27 cellular contexts compared by ENCODE assay signal in genomic region chrX:16488959-16489358, GRCh38.
"Had no signal": no experiment of that assay in that cellular context is flagged by ENCODE, and none has a peak within 500 bp of the region (broad histone marks: within the 10 kb centered on the region; RNA-seq: fewer than 3 reads in every experiment).

No MANE protein-coding gene starts in this region.

- H3K9me3 Mint-ChIP-seq: activated T-cell treated with anti-CD3 and anti-CD28 coated beads, Interleukin-2, amount 50 U/mL, for 4 hours; activated T-helper 2 cell treated with anti-CD3 and anti-CD28 coated beads, Interferon-gamma antibody, Interleukin-2, Interleukin-4, amounts not matched to agents 10 μg/mL and 5 μg/mL and 100 μg/mL, durations not matched to agents 14 hours and 24 hours and 36 hours; stimulated activated memory B cell treated with anti-CD40 and anti-IgM and Interleukin-4, amounts not matched to agents 10 μg/mL and 1 μg/mL and 100 μg/mL, for 72 hours; T-helper 1 cell treated with Interleukin-12 subunit alpha and Interleukin-12 subunit beta and Interleukin-4 antibody, amounts not matched to agents 30 μg/mL and 1 μg/mL, for 36 hours had no signal

- H3K36me3 Mint-ChIP-seq: natural killer cell; stimulated activated memory B cell treated with anti-CD40 and anti-IgM and Interleukin-4, amounts not matched to agents 10 μg/mL and 1 μg/mL and 100 μg/mL, for 72 hours had no signal

- H3K27ac Mint-ChIP-seq: activated T-helper 2 cell treated with anti-CD3 and anti-CD28 coated beads, Interferon-gamma antibody, Interleukin-2, Interleukin-4, amounts not matched to agents 10 μg/mL and 5 μg/mL and 100 μg/mL, durations not matched to agents 14 hours and 24 hours and 36 hours; natural killer cell; stimulated activated memory B cell treated with anti-CD40 and anti-IgM and Interleukin-4, amounts not matched to agents 10 μg/mL and 1 μg/mL and 100 μg/mL, for 72 hours; T-helper 1 cell treated with Interleukin-12 subunit alpha and Interleukin-12 subunit beta and Interleukin-4 antibody, amounts not matched to agents 30 μg/mL and 1 μg/mL, for 36 hours had no signal

- H3K4me3 ChIP-seq: body of pancreas, gastrocnemius medialis, pancreas, right lobe of liver, testis, uterus had no signal

- H3K4me3 Mint-ChIP-seq: activated T-cell treated with anti-CD3 and anti-CD28 coated beads, Interleukin-2, amount 50 U/mL, for 4 hours; natural killer cell; stimulated activated memory B cell treated with anti-CD40 and anti-IgM and Interleukin-4, amounts not matched to agents 10 μg/mL and 1 μg/mL and 100 μg/mL, for 72 hours; T-helper 1 cell treated with Interleukin-12 subunit alpha and Interleukin-12 subunit beta and Interleukin-4 antibody, amounts not matched to agents 30 μg/mL and 1 μg/mL, for 36 hours had no signal

- H3K4me1 Mint-ChIP-seq: natural killer cell; stimulated activated memory B cell treated with anti-CD40 and anti-IgM and Interleukin-4, amounts not matched to agents 10 μg/mL and 1 μg/mL and 100 μg/mL, for 72 hours had no signal

- DNase-seq: activated CD4-positive, alpha-beta T cell treated with anti-CD3 and anti-CD28 coated beads for 4 hours; activated CD4-positive, alpha-beta T cell treated with anti-CD3 and anti-CD28 coated beads, Interleukin-2, amount 50 U/mL, for 48 hours; activated CD4-positive, CD25-positive, alpha-beta regulatory T cell; activated CD8-positive, alpha-beta memory T cell treated with anti-CD3 and anti-CD28 coated beads, Interleukin-2, amount 50 U/mL, for 48 hours; activated naive CD4-positive, alpha-beta T cell treated with Interleukin-2 at 50 U/mL for 16 hours; activated T-cell treated with anti-CD3 and anti-CD28 coated beads, Interleukin-2, amount 50 U/mL, for 4 hours; amygdala; body of pancreas; caudate nucleus; dermis blood vessel endothelial cell; effector memory CD4-positive, alpha-beta T cell; gastrocnemius medialis; hippocampal formation; left ventricle myocardium superior; midbrain; natural killer cell; pancreas; right lobe of liver; small intestine; stimulated activated CD4-positive, alpha-beta T cell treated with anti-CD3 and anti-CD28 coated beads, Interleukin-2, amount 100 ng/mL, for 24 hours; T1000; testis; trophoblast cell; uterus had no signal

- ATAC-seq: activated T-cell treated with anti-CD3 and anti-CD28 coated beads, Interleukin-2, amount 50 U/mL, for 4 hours; body of pancreas; gastrocnemius medialis; left ventricle myocardium superior; natural killer cell; pancreas; right lobe of liver; stimulated activated memory B cell treated with anti-CD40 and anti-IgM and Interleukin-4, amounts not matched to agents 10 μg/mL and 1 μg/mL and 100 μg/mL, for 72 hours had no signal
